Comparison of ENCODE assay signal across 1 cellular context in the genomic region with DNA sequence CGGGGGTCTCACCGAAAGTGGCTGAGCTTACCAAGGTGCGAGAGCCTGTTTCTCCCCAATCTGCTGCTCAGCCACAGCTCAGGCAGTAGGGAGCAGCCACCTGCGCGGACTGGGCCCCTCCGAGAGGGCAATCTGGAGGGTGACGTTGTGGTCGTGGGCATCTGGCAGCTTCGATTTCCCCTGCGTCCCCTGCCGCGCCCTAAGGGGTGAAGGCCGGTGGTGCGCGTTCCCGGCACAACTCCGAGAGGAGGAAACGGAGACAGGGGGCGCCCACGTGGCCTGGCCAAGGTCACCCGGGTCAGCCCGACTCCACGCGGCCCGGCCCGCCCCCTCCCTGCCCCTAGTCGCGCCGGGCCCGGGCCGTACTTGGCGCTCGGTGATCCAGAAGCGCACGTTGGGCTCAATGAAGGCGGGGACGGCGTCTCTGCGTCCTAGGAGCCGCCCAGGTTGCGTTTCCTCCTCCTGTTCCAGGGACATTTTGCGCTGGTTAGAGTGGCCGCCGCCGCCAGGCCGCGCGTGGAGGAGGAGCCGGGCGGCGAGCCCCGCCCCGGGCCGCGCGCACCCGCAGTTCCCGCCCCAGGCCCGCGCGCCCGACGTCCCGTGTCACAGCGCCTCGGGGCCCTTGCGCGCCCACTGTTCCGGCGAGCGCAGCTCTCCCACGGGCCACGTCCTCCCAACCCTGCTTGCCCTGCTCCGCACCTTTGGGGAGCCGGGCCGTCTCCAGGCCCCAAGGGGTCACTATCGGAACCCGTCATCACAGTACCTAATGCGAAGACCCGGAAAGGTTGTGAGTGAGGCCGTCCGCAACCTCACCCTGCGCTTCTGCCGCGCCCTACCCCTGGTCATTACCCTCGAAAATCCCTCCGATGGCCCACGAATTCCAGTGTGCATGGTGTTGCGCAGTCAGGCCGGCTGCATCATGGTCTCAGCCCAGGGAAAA.
TF ChIP-seq lines count a peak whose summit lies in the region.

A gene with protein sequence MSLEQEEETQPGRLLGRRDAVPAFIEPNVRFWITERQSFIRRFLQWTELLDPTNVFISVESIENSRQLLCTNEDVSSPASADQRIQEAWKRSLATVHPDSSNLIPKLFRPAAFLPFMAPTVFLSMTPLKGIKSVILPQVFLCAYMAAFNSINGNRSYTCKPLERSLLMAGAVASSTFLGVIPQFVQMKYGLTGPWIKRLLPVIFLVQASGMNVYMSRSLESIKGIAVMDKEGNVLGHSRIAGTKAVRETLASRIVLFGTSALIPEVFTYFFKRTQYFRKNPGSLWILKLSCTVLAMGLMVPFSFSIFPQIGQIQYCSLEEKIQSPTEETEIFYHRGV (minus strand): TSS at position 544 of the 940 bp plus-strand sequence. CDS start 67 bp downstream, at position 477.

TF ChIP-seq in HepG2, 621 proteins besides CTCF, POLR2A, EP300 and RAD21 (continued from another document and continues in another):
- TF ChIP-seq, protein P1, sequence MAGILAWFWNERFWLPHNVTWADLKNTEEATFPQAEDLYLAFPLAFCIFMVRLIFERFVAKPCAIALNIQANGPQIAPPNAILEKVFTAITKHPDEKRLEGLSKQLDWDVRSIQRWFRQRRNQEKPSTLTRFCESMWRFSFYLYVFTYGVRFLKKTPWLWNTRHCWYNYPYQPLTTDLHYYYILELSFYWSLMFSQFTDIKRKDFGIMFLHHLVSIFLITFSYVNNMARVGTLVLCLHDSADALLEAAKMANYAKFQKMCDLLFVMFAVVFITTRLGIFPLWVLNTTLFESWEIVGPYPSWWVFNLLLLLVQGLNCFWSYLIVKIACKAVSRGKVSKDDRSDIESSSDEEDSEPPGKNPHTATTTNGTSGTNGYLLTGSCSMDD (CRISPR knock-in tag; IDR thresholded peaks at IDR 0.05) = no peak
- TF ChIP-seq PRMT3 (CRISPR knock-in tag; IDR thresholded peaks at IDR 0.05; ENCODE audit: borderline replicate concordance, low read depth) (peak; percentile 79; the same call in 1 of the 2 replicates), GTF2F1 (IDR thresholded peaks at IDR 0.05; ENCODE audit: low read length) (no peak), SIN3B (IDR thresholded peaks at IDR 0.05; ENCODE audit: low read length) (no peak), ZNF292 (CRISPR knock-in tag; IDR thresholded peaks at IDR 0.05; ENCODE audit: borderline replicate concordance, low read depth) (0 out of 2 replicates have a peak, but pooled peaks have one; percentile 15), REXO4 (CRISPR knock-in tag; IDR thresholded peaks at IDR 0.05; ENCODE audit: borderline replicate concordance) (no peak), ZNF543 (CRISPR knock-in tag; IDR thresholded peaks at IDR 0.05) (0 out of 2 replicates have a peak, but pooled peaks have one; percentile 68), ERF (CRISPR knock-in tag; IDR thresholded peaks at IDR 0.05) (peak; percentile 85), KLF12 (CRISPR knock-in tag; IDR thresholded peaks at IDR 0.05; ENCODE audit: borderline replicate concordance) (no peak), ZFAT (CRISPR knock-in tag; conservative IDR thresholded peaks at IDR 0.05) (no peak), TBX3 (IDR thresholded peaks at IDR 0.05; ENCODE audit: borderline replicate concordance) (no peak), JUND (CRISPR knock-in tag; IDR thresholded peaks at IDR 0.05) (0 out of 2 replicates have a peak, but pooled peaks have one; percentile 23), NCOR1 (IDR thresholded peaks at IDR 0.05; ENCODE audit: borderline replicate concordance, low read length) (peak; percentile 29; the same call in 1 of the 2 replicates), ZNF343 (CRISPR knock-in tag; IDR thresholded peaks at IDR 0.05) (no peak), KLF11 (CRISPR knock-in tag; IDR thresholded peaks at IDR 0.05) (peak; percentile 29; the same call in 1 of the 2 replicates), PAF1 (CRISPR knock-in tag; IDR thresholded peaks at IDR 0.05) (no peak), SRY (CRISPR knock-in tag; IDR thresholded peaks at IDR 0.05) (peak; percentile 81), ZNF772 (CRISPR knock-in tag; IDR thresholded peaks at IDR 0.05) (peak; percentile 70), KLF6 (CRISPR knock-in tag; IDR thresholded peaks at IDR 0.05) (peak; percentile 88), PCBP1 (IDR thresholded peaks at IDR 0.05; ENCODE audit: borderline replicate concordance, low read depth, low read length) (peak; percentile 88; the same call in 1 of the 2 replicates), NR2F1 (CRISPR knock-in tag; IDR thresholded peaks at IDR 0.05) (peak; percentile 92 to 98), ZFP41 (CRISPR knock-in tag; IDR thresholded peaks at IDR 0.05; ENCODE audit: borderline replicate concordance) (peak; percentile 77; the same call in 1 of the 2 replicates), ZNF615 (CRISPR knock-in tag; IDR thresholded peaks at IDR 0.05; ENCODE audit: borderline replicate concordance) (no peak), CENPT (CRISPR knock-in tag; IDR thresholded peaks at IDR 0.05; ENCODE audit: low read depth) (0 out of 2 replicates have a peak, but pooled peaks have one; percentile 16), HOXA3 (CRISPR knock-in tag; IDR thresholded peaks at IDR 0.05) (peak; percentile 11; the same call in 1 of the 2 replicates), ZFY (CRISPR knock-in tag; IDR thresholded peaks at IDR 0.05) (peak; percentile 95), HDAC1 (CRISPR knock-in tag; IDR thresholded peaks at IDR 0.05) (peak; percentile 54; the same call in 1 of the 2 replicates), NR2F6 (IDR thresholded peaks at IDR 0.05) (peak; percentile 72), NR2F6 (CRISPR knock-in tag; IDR thresholded peaks at IDR 0.05) (peak; percentile 96), KLF16 (CRISPR knock-in tag; IDR thresholded peaks at IDR 0.05) (peak in 1 of 2 experiments; percentile 87; a peak in 2 of 4 replicates), GFI1 (CRISPR knock-in tag; IDR thresholded peaks at IDR 0.05; ENCODE audit: borderline replicate concordance) (0 out of 2 replicates have a peak, but pooled peaks have one; percentile 18), MAZ (IDR thresholded peaks at IDR 0.05; ENCODE audit: borderline replicate concordance, low read depth, low read length) (no peak), MAZ (CRISPR knock-in tag; IDR thresholded peaks at IDR 0.05; ENCODE audit: low read depth) (peak; percentile 92), CHCHD3 (CRISPR knock-in tag; IDR thresholded peaks at IDR 0.05) (no peak), MTF2 (CRISPR knock-in tag; IDR thresholded peaks at IDR 0.05; ENCODE audit: borderline replicate concordance) (no peak), GABPB1 (CRISPR knock-in tag; IDR thresholded peaks at IDR 0.05) (peak; percentile 81; the same call in 1 of the 2 replicates), ZNF605 (CRISPR knock-in tag; IDR thresholded peaks at IDR 0.05) (peak; percentile 73), NR2C2 (CRISPR knock-in tag; IDR thresholded peaks at IDR 0.05; ENCODE audit: borderline replicate concordance) (peak; percentile 73; the same call in 1 of the 2 replicates), ZMAT3 (CRISPR knock-in tag; conservative IDR thresholded peaks at IDR 0.05) (0 out of 2 replicates have a peak, but pooled peaks have one; percentile 51), ZBTB20 (CRISPR knock-in tag; IDR thresholded peaks at IDR 0.05; ENCODE audit: borderline replicate concordance, low read depth) (peak; percentile 40; the same call in 1 of the 2 replicates), POLR2G (IDR thresholded peaks at IDR 0.05; ENCODE audit: low read depth, low read length) (peak; percentile 87), ZNF446 (CRISPR knock-in tag; IDR thresholded peaks at IDR 0.05) (peak; percentile 61; the same call in 1 of the 2 replicates), MTF1 (CRISPR knock-in tag; IDR thresholded peaks at IDR 0.05) (no peak), ZNF75D (CRISPR knock-in tag; IDR thresholded peaks at IDR 0.05; ENCODE audit: borderline replicate concordance) (no peak), ZNF652 (CRISPR knock-in tag; IDR thresholded peaks at IDR 0.05; ENCODE audit: borderline replicate concordance, low read depth) (peak; percentile 34; the same call in 1 of the 2 replicates), ZNF713 (CRISPR knock-in tag; IDR thresholded peaks at IDR 0.05) (peak; percentile 81; the same call in 1 of the 2 replicates), ZNF546 (CRISPR knock-in tag; conservative IDR thresholded peaks at IDR 0.05) (no peak; the same call in 1 of the 2 replicates), TARDBP (CRISPR knock-in tag; IDR thresholded peaks at IDR 0.05) (0 out of 2 replicates have a peak, but pooled peaks have one; percentile 6), TEAD3 (CRISPR knock-in tag; optimal IDR thresholded peaks at IDR 0.05; ENCODE audit: borderline replicate concordance) (peak; percentile 56)
- TF ChIP-seq, protein P2, sequence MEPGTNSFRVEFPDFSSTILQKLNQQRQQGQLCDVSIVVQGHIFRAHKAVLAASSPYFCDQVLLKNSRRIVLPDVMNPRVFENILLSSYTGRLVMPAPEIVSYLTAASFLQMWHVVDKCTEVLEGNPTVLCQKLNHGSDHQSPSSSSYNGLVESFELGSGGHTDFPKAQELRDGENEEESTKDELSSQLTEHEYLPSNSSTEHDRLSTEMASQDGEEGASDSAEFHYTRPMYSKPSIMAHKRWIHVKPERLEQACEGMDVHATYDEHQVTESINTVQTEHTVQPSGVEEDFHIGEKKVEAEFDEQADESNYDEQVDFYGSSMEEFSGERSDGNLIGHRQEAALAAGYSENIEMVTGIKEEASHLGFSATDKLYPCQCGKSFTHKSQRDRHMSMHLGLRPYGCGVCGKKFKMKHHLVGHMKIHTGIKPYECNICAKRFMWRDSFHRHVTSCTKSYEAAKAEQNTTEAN (CRISPR knock-in tag; conservative IDR thresholded peaks at IDR 0.05) = 0 out of 2 replicates have a peak, but pooled peaks have one; percentile 38
- TF ChIP-seq, protein P3, sequence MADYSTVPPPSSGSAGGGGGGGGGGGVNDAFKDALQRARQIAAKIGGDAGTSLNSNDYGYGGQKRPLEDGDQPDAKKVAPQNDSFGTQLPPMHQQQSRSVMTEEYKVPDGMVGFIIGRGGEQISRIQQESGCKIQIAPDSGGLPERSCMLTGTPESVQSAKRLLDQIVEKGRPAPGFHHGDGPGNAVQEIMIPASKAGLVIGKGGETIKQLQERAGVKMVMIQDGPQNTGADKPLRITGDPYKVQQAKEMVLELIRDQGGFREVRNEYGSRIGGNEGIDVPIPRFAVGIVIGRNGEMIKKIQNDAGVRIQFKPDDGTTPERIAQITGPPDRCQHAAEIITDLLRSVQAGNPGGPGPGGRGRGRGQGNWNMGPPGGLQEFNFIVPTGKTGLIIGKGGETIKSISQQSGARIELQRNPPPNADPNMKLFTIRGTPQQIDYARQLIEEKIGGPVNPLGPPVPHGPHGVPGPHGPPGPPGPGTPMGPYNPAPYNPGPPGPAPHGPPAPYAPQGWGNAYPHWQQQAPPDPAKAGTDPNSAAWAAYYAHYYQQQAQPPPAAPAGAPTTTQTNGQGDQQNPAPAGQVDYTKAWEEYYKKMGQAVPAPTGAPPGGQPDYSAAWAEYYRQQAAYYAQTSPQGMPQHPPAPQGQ (CRISPR knock-in tag; IDR thresholded peaks at IDR 0.05; ENCODE audit: borderline replicate concordance) = no peak
- TF ChIP-seq, protein P4, sequence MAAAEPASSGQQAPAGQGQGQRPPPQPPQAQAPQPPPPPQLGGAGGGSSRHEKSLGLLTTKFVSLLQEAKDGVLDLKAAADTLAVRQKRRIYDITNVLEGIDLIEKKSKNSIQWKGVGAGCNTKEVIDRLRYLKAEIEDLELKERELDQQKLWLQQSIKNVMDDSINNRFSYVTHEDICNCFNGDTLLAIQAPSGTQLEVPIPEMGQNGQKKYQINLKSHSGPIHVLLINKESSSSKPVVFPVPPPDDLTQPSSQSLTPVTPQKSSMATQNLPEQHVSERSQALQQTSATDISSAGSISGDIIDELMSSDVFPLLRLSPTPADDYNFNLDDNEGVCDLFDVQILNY (CRISPR knock-in tag; conservative IDR thresholded peaks at IDR 0.05) = no peak
- TF ChIP-seq, protein P5, sequence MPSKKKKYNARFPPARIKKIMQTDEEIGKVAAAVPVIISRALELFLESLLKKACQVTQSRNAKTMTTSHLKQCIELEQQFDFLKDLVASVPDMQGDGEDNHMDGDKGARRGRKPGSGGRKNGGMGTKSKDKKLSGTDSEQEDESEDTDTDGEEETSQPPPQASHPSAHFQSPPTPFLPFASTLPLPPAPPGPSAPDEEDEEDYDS (CRISPR knock-in tag; IDR thresholded peaks at IDR 0.05) = peak; percentile 25; the same call in 1 of the 2 replicates
- TF ChIP-seq, protein P6, sequence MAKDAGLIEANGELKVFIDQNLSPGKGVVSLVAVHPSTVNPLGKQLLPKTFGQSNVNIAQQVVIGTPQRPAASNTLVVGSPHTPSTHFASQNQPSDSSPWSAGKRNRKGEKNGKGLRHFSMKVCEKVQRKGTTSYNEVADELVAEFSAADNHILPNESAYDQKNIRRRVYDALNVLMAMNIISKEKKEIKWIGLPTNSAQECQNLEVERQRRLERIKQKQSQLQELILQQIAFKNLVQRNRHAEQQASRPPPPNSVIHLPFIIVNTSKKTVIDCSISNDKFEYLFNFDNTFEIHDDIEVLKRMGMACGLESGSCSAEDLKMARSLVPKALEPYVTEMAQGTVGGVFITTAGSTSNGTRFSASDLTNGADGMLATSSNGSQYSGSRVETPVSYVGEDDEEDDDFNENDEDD (CRISPR knock-in tag; IDR thresholded peaks at IDR 0.05; ENCODE audit: borderline replicate concordance) = peak; percentile 7; the same call in 1 of the 2 replicates
- TF ChIP-seq, protein P7, sequence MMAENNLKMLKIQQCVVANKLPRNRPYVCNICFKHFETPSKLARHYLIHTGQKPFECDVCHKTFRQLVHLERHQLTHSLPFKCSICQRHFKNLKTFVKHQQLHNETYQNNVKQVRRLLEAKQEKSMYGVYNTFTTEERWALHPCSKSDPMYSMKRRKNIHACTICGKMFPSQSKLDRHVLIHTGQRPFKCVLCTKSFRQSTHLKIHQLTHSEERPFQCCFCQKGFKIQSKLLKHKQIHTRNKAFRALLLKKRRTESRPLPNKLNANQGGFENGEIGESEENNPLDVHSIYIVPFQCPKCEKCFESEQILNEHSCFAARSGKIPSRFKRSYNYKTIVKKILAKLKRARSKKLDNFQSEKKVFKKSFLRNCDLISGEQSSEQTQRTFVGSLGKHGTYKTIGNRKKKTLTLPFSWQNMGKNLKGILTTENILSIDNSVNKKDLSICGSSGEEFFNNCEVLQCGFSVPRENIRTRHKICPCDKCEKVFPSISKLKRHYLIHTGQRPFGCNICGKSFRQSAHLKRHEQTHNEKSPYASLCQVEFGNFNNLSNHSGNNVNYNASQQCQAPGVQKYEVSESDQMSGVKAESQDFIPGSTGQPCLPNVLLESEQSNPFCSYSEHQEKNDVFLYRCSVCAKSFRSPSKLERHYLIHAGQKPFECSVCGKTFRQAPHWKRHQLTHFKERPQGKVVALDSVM (CRISPR knock-in tag; IDR thresholded peaks at IDR 0.05) = peak; percentile 45
- TF ChIP-seq, protein P8, sequence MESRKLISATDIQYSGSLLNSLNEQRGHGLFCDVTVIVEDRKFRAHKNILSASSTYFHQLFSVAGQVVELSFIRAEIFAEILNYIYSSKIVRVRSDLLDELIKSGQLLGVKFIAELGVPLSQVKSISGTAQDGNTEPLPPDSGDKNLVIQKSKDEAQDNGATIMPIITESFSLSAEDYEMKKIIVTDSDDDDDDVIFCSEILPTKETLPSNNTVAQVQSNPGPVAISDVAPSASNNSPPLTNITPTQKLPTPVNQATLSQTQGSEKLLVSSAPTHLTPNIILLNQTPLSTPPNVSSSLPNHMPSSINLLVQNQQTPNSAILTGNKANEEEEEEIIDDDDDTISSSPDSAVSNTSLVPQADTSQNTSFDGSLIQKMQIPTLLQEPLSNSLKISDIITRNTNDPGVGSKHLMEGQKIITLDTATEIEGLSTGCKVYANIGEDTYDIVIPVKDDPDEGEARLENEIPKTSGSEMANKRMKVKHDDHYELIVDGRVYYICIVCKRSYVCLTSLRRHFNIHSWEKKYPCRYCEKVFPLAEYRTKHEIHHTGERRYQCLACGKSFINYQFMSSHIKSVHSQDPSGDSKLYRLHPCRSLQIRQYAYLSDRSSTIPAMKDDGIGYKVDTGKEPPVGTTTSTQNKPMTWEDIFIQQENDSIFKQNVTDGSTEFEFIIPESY (CRISPR knock-in tag; IDR thresholded peaks at IDR 0.05) = peak; percentile 50; the same call in 1 of the 2 replicates
